In the genomic region with DNA sequence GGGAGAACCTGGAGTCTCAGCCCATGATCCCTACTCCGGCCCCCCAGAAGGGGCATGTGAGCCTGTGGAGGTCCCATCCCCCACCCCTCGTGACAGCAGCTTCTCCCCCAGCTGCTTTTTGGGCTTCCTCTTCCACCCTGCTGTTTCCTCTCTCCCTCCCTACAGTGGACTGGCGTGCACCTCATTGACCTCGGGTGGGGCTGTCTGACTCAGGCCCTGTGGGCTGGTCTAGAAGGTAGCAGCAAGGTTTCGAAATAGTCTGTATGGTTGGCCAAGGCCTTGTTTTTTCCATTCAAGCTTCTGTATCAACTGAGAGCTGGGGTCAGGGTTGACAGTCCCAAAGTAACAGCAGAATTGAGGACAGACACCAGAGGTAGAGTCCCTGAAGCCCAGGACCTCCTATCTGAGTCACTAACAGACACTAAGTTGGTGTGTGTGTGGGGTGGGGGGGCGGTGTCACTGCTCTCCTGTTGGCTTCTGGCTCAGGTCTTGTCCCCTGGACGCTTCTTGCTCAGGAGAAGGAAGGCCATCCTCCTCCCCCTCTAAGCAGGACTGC, we compare ENCODE assay signal across 8 cellular contexts. TPM values are rescaled to one million over a fixed set of nuclear protein-coding genes. Genes with fewer than 3 reads are reported as not detected.
DNase-seq lines count a peak whose midpoint lies in the region; ATAC-seq and TF ChIP-seq lines count a peak whose summit lies in the region.

No MANE protein-coding gene starts in this region.

- H3K36me3 ChIP-seq in GM06990 (ENCODE audit: control insufficient read depth, insufficient read depth, low read length) (no peaks in the 10 kb centered on the region), BE2C (no peaks in the 10 kb centered on the region)

- DNase-seq in GM06990 (ENCODE audit: extremely low read depth, insufficient read length), result peak; percentile 55
- DNase-seq in HPDE6-E6E7 (ENCODE audit: extremely low spot score), result peak; percentile 91
- peak; percentile 26 for DNase-seq in activated naive CD8-positive, alpha-beta T cell treated with anti-CD3 and anti-CD28 coated beads for 36 hours
- DNase-seq in iPS-NIHi7 (ENCODE audit: extremely low spot score), result peak; percentile 11
- peak; percentile 49 for DNase-seq in stromal cell of bone marrow (ENCODE audit: low read depth)
- no peak for DNase-seq in BE2C
- DNase-seq in D341Med (ENCODE audit: low spot score), result no peak

- H3K4me3 Mint-ChIP-seq in activated naive CD8-positive, alpha-beta T cell treated with anti-CD3 and anti-CD28 coated beads for 36 hours, result no peak overlapping the region

- H3K36me3 Mint-ChIP-seq in activated naive CD8-positive, alpha-beta T cell treated with anti-CD3 and anti-CD28 coated beads for 36 hours, result no peaks in the 10 kb centered on the region

- H3K9me3 ChIP-seq in BE2C, result no peaks in the 10 kb centered on the region

- H3K27ac Mint-ChIP-seq in activated naive CD8-positive, alpha-beta T cell treated with anti-CD3 and anti-CD28 coated beads for 36 hours, result no peak overlapping the region

- H3K4me1 ChIP-seq in BE2C, result no peaks in the 10 kb centered on the region

- no peaks in the 10 kb centered on the region for H3K9me3 Mint-ChIP-seq in activated naive CD8-positive, alpha-beta T cell treated with anti-CD3 and anti-CD28 coated beads for 36 hours

- H3K4me3 ChIP-seq in GM06990 (replicated peaks; ENCODE audit: low read depth, low read length), result no peak overlapping the region
- no peak overlapping the region for H3K4me3 ChIP-seq in BE2C (ENCODE audit: low read depth, low read length)

- H3K27me3 Mint-ChIP-seq in activated naive CD8-positive, alpha-beta T cell treated with anti-CD3 and anti-CD28 coated beads for 36 hours, result peaks cover 27% of the 10 kb centered on the region

- TF ChIP-seq CTCF in GM06990 (IDR thresholded peaks at IDR 0.05; ENCODE audit: insufficient read depth, low read length, poor library complexity, severe bottlenecking) (no peak), BE2C (IDR thresholded peaks at IDR 0.05; ENCODE audit: low read depth, low read length) (no peak)

- peaks cover 13% of the 10 kb centered on the region for H3K4me1 Mint-ChIP-seq in activated naive CD8-positive, alpha-beta T cell treated with anti-CD3 and anti-CD28 coated beads for 36 hours

- peak; percentile 64 for ATAC-seq in GM21526 (IDR thresholded peaks at IDR 0.05; ENCODE audit: low FRiP score, unreplicated experiment)

- no peaks in the 10 kb centered on the region for H3K27me3 ChIP-seq in GM06990 (replicated peaks; ENCODE audit: control insufficient read depth, insufficient read depth, low read length)
- peaks cover 29% of the 10 kb centered on the region for H3K27me3 ChIP-seq in BE2C

RNA-seq across cellular contexts. Expression of a gene that starts 7.7 kb away (rescaled TPM):
- total RNA-seq in activated naive CD8-positive, alpha-beta T cell treated with anti-CD3 and anti-CD28 coated beads for 36 hours, result under 1 TPM; 0.47 to 0.50 TPM
- 1.1 TPM for polyA plus RNA-seq in BE2C (2012; ENCODE audit: insufficient read depth, insufficient read length, low read depth)

RNA-seq across cellular contexts. Expression of a gene that starts 40.6 kb away (rescaled TPM):
- total RNA-seq in activated naive CD8-positive, alpha-beta T cell treated with anti-CD3 and anti-CD28 coated beads for 36 hours, result 10 to 100 TPM; 16.6 to 18.1 TPM
- 14.5 TPM for polyA plus RNA-seq in BE2C (2012; ENCODE audit: insufficient read depth, insufficient read length, low read depth)

Comparison
In these comparisons a context has a peak if more than half of its experiments do, and no peak if none do; other contexts are left out.
1. DNase-seq: peak in GM06990 (single experiment), HPDE6-E6E7 (single experiment), activated naive CD8-positive, alpha-beta T cell treated with anti-CD3 and anti-CD28 coated beads for 36 hours (single experiment), iPS-NIHi7 (single experiment) and stromal cell of bone marrow (single experiment); none in BE2C (single experiment) and D341Med (single experiment).